ENCODE assay signal across 10 cellular contexts in genomic region chr15:92930776-92931175, GRCh38. TPM values are rescaled to one million over a fixed set of nuclear protein-coding genes. Genes with fewer than 3 reads are reported as not detected.
A peak's percentile ranks its signal among the peaks of the same experiment; 100 is the strongest.
DNase-seq lines count a peak whose midpoint lies in the region; ATAC-seq, FAIRE-seq and TF ChIP-seq lines count a peak whose summit lies in the region.
"Had no signal": no experiment of that assay in that cellular context is flagged by ENCODE, and none has a peak within 500 bp of the region (broad histone marks: within the 10 kb centered on the region; RNA-seq: fewer than 3 reads in every experiment).

No MANE protein-coding gene starts in this region.

- H3K27ac ChIP-seq in osteoblast (ENCODE audit: low read depth, low read length): peak overlapping the region; percentile 47

- H3K79me2 ChIP-seq in osteoblast (ENCODE audit: insufficient read depth, low read length): peaks cover 79% of the 10 kb centered on the region

- no peaks in the 10 kb centered on the region for H3K27me3 ChIP-seq in osteoblast (ENCODE audit: insufficient read depth, low read length)

- ATAC-seq in esophagus mucosa (peak; percentile 70), HG03280 (IDR thresholded peaks at IDR 0.05; ENCODE audit: unreplicated experiment) (no peak)

- peaks cover 19% of the 10 kb centered on the region for H4K20me1 ChIP-seq in osteoblast (ENCODE audit: insufficient read depth, low read length)

- DNase-seq in DMS 273 (lab: John Stamatoyannopoulos, UW; ENCODE audit: unreplicated experiment) (peak; percentile 60), NCI-H524 (lab: John Stamatoyannopoulos, UW) (peak; percentile 92 to 97), osteoblast (ENCODE audit: insufficient read length, low spot score, missing footprints) (peak; percentile 82), frontal cortex (ENCODE audit: low spot score in 2 of 2) (no peak), pons (ENCODE audit: low spot score) (no peak), hypothalamus (lab: John Stamatoyannopoulos, UW) (no peak)
- DNase-seq: activated CD4-positive, alpha-beta T cell treated with anti-CD3 and anti-CD28 coated beads, Interleukin-2, amount 50 U/mL, for 48 hours; NCI-H2081 had no signal

- H3K4me2 ChIP-seq in osteoblast (ENCODE audit: insufficient read depth, low read length): peak overlapping the region; percentile 41

- H3K4me3 ChIP-seq in osteoblast (ENCODE audit: insufficient read depth, low read length): no peak overlapping the region

- FAIRE-seq in frontal cortex (lab: Jason Lieb, UNC): no peak

- H3K9me3 ChIP-seq in osteoblast (ENCODE audit: low read depth, low read length): no peaks in the 10 kb centered on the region

- no peak for TF ChIP-seq CTCF in osteoblast (IDR thresholded peaks at IDR 0.05; ENCODE audit: extremely low read depth, low read depth, low read length)

- H3K36me3 ChIP-seq in osteoblast (ENCODE audit: insufficient read depth, low read length): peaks cover 91% of the 10 kb centered on the region

- H2AFZ ChIP-seq in osteoblast (ENCODE audit: low read length): no peak overlapping the region

- H3K4me1 ChIP-seq in osteoblast (ENCODE audit: insufficient read depth, low read length): peaks cover 41% of the 10 kb centered on the region

RNA-seq across cellular contexts. Expression of gene CHD2, which starts 30.7 kb away (rescaled TPM):
- total RNA-seq in esophagus mucosa (67.5 TPM), osteoblast (94.0 and 98.8 TPM in 2 replicates), frontal cortex (108 TPM)

Comparison
In these comparisons a context has a peak if more than half of its experiments do, and no peak if none do; other contexts are left out.
1. DNase-seq: peak in DMS 273 (single experiment), NCI-H524 (2 of 2) and osteoblast (single experiment); none in frontal cortex (0 of 2), pons (single experiment) and hypothalamus (0 of 51).